ENCODE assay signal across 19 cellular contexts in genomic region chr4:26213317-26213716, GRCh38.
"Had no signal": no experiment of that assay in that cellular context is flagged by ENCODE, and none has a peak within 500 bp of the region (broad histone marks: within the 10 kb centered on the region; RNA-seq: fewer than 3 reads in every experiment).

No MANE protein-coding gene starts in this region.

- H3K4me3 Mint-ChIP-seq: activated naive CD8-positive, alpha-beta T cell treated with anti-CD3 and anti-CD28 coated beads, Interleukin-2, amount 10 ng/mL, durations not matched to agents 7 days and 5 days; naive B cell; T-helper 2 cell treated with Interferon-gamma antibody and Interleukin-4, amounts not matched to agents 5 μg/mL and 100 μg/mL, for 36 hours had no signal

- H3K4me3 ChIP-seq: heart left ventricle, lower lobe of right lung, psoas muscle, tibial artery had no signal

- H3K27ac Mint-ChIP-seq: naive B cell had no signal

- H3K27ac ChIP-seq: heart left ventricle, lower lobe of right lung, psoas muscle, tibial artery, VCaP had no signal

- H3K36me3 ChIP-seq: heart left ventricle, lower lobe of right lung, tibial artery had no signal

- DNase-seq: activated CD4-positive, CD25-positive, alpha-beta regulatory T cell treated with anti-CD3 and anti-CD28 coated beads, Interleukin-2, amount 50 U/mL, for 72 hours; activated naive CD4-positive, alpha-beta T cell treated with Interleukin-2 at 50 U/mL for 16 hours; activated naive CD8-positive, alpha-beta T cell treated with anti-CD3 and anti-CD28 coated beads, Interleukin-2, amount 10 ng/mL, durations not matched to agents 7 days and 5 days; activated T-cell treated with anti-CD3 and anti-CD28 coated beads, Interleukin-2, amount 50 U/mL, for 1 hour; amygdala; cortex of kidney; heart left ventricle; lower lobe of right lung; naive B cell; psoas muscle; right cardiac atrium; stimulated activated CD4-positive, alpha-beta T cell treated with anti-CD3 and anti-CD28 coated beads, Interleukin-4, amount 100 ng/mL, for 24 hours; stimulated activated naive CD8-positive, alpha-beta T cell treated with anti-CD3 and anti-CD28 coated beads, Interleukin-15, Interleukin-2, amounts not matched to agents 100 U/mL and 50 U/mL, for 24 hours; tibial artery had no signal

- H3K36me3 Mint-ChIP-seq: activated naive CD8-positive, alpha-beta T cell treated with anti-CD3 and anti-CD28 coated beads, Interleukin-2, amount 10 ng/mL, durations not matched to agents 7 days and 5 days had no signal

- H3K4me1 ChIP-seq: lower lobe of right lung, psoas muscle, tibial artery had no signal

- ATAC-seq: heart left ventricle; left lobe of liver; lower lobe of right lung; psoas muscle; right cardiac atrium; stimulated activated naive CD8-positive, alpha-beta T cell treated with anti-CD3 and anti-CD28 coated beads, Interleukin-15, Interleukin-2, amounts not matched to agents 100 U/mL and 50 U/mL, for 24 hours had no signal

- H3K9me3 ChIP-seq: heart left ventricle, lower lobe of right lung, psoas muscle, tibial artery had no signal

- FAIRE-seq: islet of Langerhans, urothelium cell line had no signal
